35 cellular contexts compared by ENCODE assay signal in genomic region chr2:129735576-129735975, GRCh38.
"Had no signal": no experiment of that assay in that cellular context is flagged by ENCODE, and none has a peak within 500 bp of the region (broad histone marks: within the 10 kb centered on the region; RNA-seq: fewer than 3 reads in every experiment).

No MANE protein-coding gene starts in this region.

- DNase-seq: activated B cell treated with CpG ODN at 0.5 μM for 24 hours; activated CD4-positive, alpha-beta memory T cell treated with anti-CD3 and anti-CD28 coated beads for 36 hours; activated CD4-positive, alpha-beta T cell treated with anti-CD3 and anti-CD28 coated beads for 4 hours; activated CD4-positive, alpha-beta T cell treated with anti-CD3 and anti-CD28 coated beads, Interleukin-2, amount 50 U/mL, for 1 hour; activated CD4-positive, CD25-positive, alpha-beta regulatory T cell treated with anti-CD3 and anti-CD28 coated beads, Interleukin-2, amount 50 U/mL, for 72 hours; activated effector memory CD4-positive, alpha-beta T cell treated with anti-CD3 and anti-CD28 coated beads, Interleukin-2, amount 50 U/mL, for 16 hours; activated naive CD4-positive, alpha-beta T cell; activated naive CD4-positive, alpha-beta T cell treated with anti-CD3 and anti-CD28 coated beads, Interleukin-2, amount 50 U/mL, for 16 hours; activated naive CD8-positive, alpha-beta T cell treated with anti-CD3 and anti-CD28 coated beads for 36 hours; activated T-cell treated with anti-CD3 and anti-CD28 coated beads, Interleukin-2, amount 50 U/mL, for 1 hour; activated T-cell treated with anti-CD3 and anti-CD28 coated beads, Interleukin-2, amount 50 U/mL, for 72 hours; amniotic stem cell; aorta; NCI-H1092 treated with DMSO at 0.1 percent for 48 hours; NCI-H1417; NCI-H146; NCI-H187; NCI-H2029 treated with DMSO at 0.1 percent for 48 hours; NCI-H2107; NCI-H2171; NCI-H510A; NCI-H526; NCI-H748 treated with DMSO at 0.1 percent for 48 hours; NK-92 treated with Interleukin-12 subunit alpha and Interleukin-12 subunit beta, amount 100 ng/mL, for 24 hours; PC-3; Peyer's patch; RPMI8226; SHP77 treated with DMSO at 0.1 percent for 48 hours; SK-N-SH had no signal

- H3K27me3 Mint-ChIP-seq: activated B cell treated with CpG ODN at 0.5 μM for 24 hours; activated CD4-positive, alpha-beta memory T cell treated with anti-CD3 and anti-CD28 coated beads for 36 hours; activated naive CD8-positive, alpha-beta T cell treated with anti-CD3 and anti-CD28 coated beads for 36 hours had no signal

- ATAC-seq: activated T-cell treated with anti-CD3 and anti-CD28 coated beads, Interleukin-2, amount 50 U/mL, for 72 hours; activated T-helper 17 cell treated with anti-CD3 and anti-CD28 coated beads, Interleukin-2, amount 50 U/mL, for 72 hours; PC-3 had no signal

- H3K4me1 Mint-ChIP-seq: activated B cell treated with CpG ODN at 0.5 μM for 24 hours; activated naive CD8-positive, alpha-beta T cell treated with anti-CD3 and anti-CD28 coated beads for 36 hours; activated T-helper 17 cell treated with anti-CD3 and anti-CD28 coated beads, Interleukin-2, amount 50 U/mL, for 72 hours had no signal

- H3K27ac ChIP-seq: cardiac muscle cell, Peyer's patch, SJSA1, VCaP had no signal

- H3K4me3 Mint-ChIP-seq: activated B cell treated with CpG ODN at 0.5 μM for 24 hours; activated CD4-positive, alpha-beta memory T cell treated with anti-CD3 and anti-CD28 coated beads for 36 hours; activated naive CD8-positive, alpha-beta T cell treated with anti-CD3 and anti-CD28 coated beads for 36 hours; activated T-cell treated with anti-CD3 and anti-CD28 coated beads, Interleukin-2, amount 50 U/mL, for 72 hours; activated T-helper 17 cell treated with anti-CD3 and anti-CD28 coated beads, Interleukin-2, amount 50 U/mL, for 72 hours; T-helper 1 cell treated with Interleukin-12 subunit alpha and Interleukin-12 subunit beta and Interleukin-4 antibody, amounts not matched to agents 30 μg/mL and 1 μg/mL, for 36 hours; T-helper 2 cell treated with Interferon-gamma antibody and Interleukin-4, amounts not matched to agents 5 μg/mL and 100 μg/mL, for 36 hours had no signal

- H3K9me3 ChIP-seq: Peyer's patch, SJSA1, SK-N-SH had no signal

- H3K4me1 ChIP-seq: Peyer's patch, SJSA1 had no signal

- H3K36me3 ChIP-seq: cardiac muscle cell, Peyer's patch, SJSA1 had no signal

- H3K27me3 ChIP-seq: cardiac muscle cell, Peyer's patch had no signal

- H3K4me3 ChIP-seq: cardiac muscle cell, Peyer's patch, SJSA1 had no signal

- H3K36me3 Mint-ChIP-seq: activated CD4-positive, alpha-beta memory T cell treated with anti-CD3 and anti-CD28 coated beads for 36 hours; activated naive CD8-positive, alpha-beta T cell treated with anti-CD3 and anti-CD28 coated beads for 36 hours had no signal

- H3K9me3 Mint-ChIP-seq: activated B cell treated with CpG ODN at 0.5 μM for 24 hours; activated CD4-positive, alpha-beta memory T cell treated with anti-CD3 and anti-CD28 coated beads for 36 hours; activated naive CD8-positive, alpha-beta T cell treated with anti-CD3 and anti-CD28 coated beads for 36 hours; activated T-cell treated with anti-CD3 and anti-CD28 coated beads, Interleukin-2, amount 50 U/mL, for 72 hours; activated T-helper 17 cell treated with anti-CD3 and anti-CD28 coated beads, Interleukin-2, amount 50 U/mL, for 72 hours; T-helper 1 cell treated with Interleukin-12 subunit alpha and Interleukin-12 subunit beta and Interleukin-4 antibody, amounts not matched to agents 30 μg/mL and 1 μg/mL, for 36 hours; T-helper 2 cell treated with Interferon-gamma antibody and Interleukin-4, amounts not matched to agents 5 μg/mL and 100 μg/mL, for 36 hours had no signal

- H3K9ac ChIP-seq: SK-N-SH had no signal

- H3K4me2 ChIP-seq: SK-N-SH had no signal

- H3K27ac Mint-ChIP-seq: activated B cell treated with CpG ODN at 0.5 μM for 24 hours; activated CD4-positive, alpha-beta memory T cell treated with anti-CD3 and anti-CD28 coated beads for 36 hours; activated naive CD8-positive, alpha-beta T cell treated with anti-CD3 and anti-CD28 coated beads for 36 hours; activated T-cell treated with anti-CD3 and anti-CD28 coated beads, Interleukin-2, amount 50 U/mL, for 72 hours; activated T-helper 17 cell treated with anti-CD3 and anti-CD28 coated beads, Interleukin-2, amount 50 U/mL, for 72 hours; T-helper 1 cell treated with Interleukin-12 subunit alpha and Interleukin-12 subunit beta and Interleukin-4 antibody, amounts not matched to agents 30 μg/mL and 1 μg/mL, for 36 hours; T-helper 2 cell treated with Interferon-gamma antibody and Interleukin-4, amounts not matched to agents 5 μg/mL and 100 μg/mL, for 36 hours had no signal
